ENCODE assay signal across 13 cellular contexts in the genomic region with DNA sequence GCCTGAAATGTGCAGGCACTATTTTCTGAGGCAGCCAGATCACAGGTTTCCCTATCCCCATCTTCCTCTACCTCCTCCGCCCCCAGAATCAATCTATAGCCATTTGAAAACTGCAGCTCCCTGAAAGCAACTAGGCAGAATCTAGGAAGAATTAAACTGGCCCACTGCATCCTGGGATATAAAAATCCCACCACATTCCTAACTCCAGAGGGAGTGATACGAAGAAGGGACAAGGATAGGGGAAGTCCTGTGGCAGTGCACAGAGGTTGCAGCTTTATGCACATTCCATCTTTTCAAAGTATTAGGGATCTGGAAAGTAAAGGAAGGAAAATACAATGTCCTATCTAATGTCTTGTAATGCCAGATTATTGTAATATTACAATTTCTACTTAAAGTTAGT. TPM values are rescaled to one million over a fixed set of nuclear protein-coding genes. Genes with fewer than 3 reads are reported as not detected.
DNase-seq lines count a peak whose midpoint lies in the region; ATAC-seq and TF ChIP-seq lines count a peak whose summit lies in the region.
"Had no signal": no experiment of that assay in that cellular context is flagged by ENCODE, and none has a peak within 500 bp of the region (broad histone marks: within the 10 kb centered on the region; RNA-seq: fewer than 3 reads in every experiment).

No MANE protein-coding gene starts in this region.

- H3K27ac ChIP-seq in RWPE2 (ENCODE audit: poor library complexity, severe bottlenecking): no peak overlapping the region
- H3K27ac ChIP-seq: KMS-11 had no signal

- no peaks in the 10 kb centered on the region for H3K36me3 ChIP-seq in H7 (replicated peaks; ENCODE audit: control insufficient read depth, insufficient read depth, low read length)
- no peaks in the 10 kb centered on the region for H3K36me3 ChIP-seq in RWPE2 (ENCODE audit: low read depth)

- ATAC-seq in RWPE2 (ENCODE audit: low read depth): no peak; the same call in 2 of the 3 replicates

- H3K27me3 ChIP-seq in H7 (ENCODE audit: control insufficient read depth, insufficient read depth, low read length) (no peaks in the 10 kb centered on the region), RWPE2 (ENCODE audit: insufficient read depth, poor library complexity, severe bottlenecking) (no peaks in the 10 kb centered on the region)

- peak; percentile 27 for TF ChIP-seq CTCF in RWPE2 (IDR thresholded peaks at IDR 0.05; ENCODE audit: poor library complexity, severe bottlenecking)
- peak; percentile 47 for TF ChIP-seq CTCF in fibroblast of villous mesenchyme (IDR thresholded peaks at IDR 0.05; ENCODE audit: insufficient read depth, low read depth, low read length)

- H3K4me1 ChIP-seq in RWPE2 (ENCODE audit: insufficient read depth, poor library complexity, severe bottlenecking): peaks cover 6% of the 10 kb centered on the region

- no peaks in the 10 kb centered on the region for H3K9me3 ChIP-seq in RWPE2 (ENCODE audit: severe bottlenecking)

- DNase-seq in H7 (peak; percentile 44), RWPE2 (ENCODE audit: low spot score) (no peak), fibroblast of villous mesenchyme (ENCODE audit: low read depth) (peak; percentile 35), renal cortical epithelial cell (ENCODE audit: low read depth) (peak; percentile 22), AG08396 (ENCODE audit: low spot score) (no peak), activated gamma-delta T cell treated with Interleukin-2 at 50 U/mL for 16 hours (no peak), NCI-H526 treated with DMSO at 0.1 percent for 48 hours (lab: John Stamatoyannopoulos, UW) (no peak), NCI-H146 treated with DMSO at 0.1 percent for 48 hours (lab: John Stamatoyannopoulos, UW; ENCODE audit: unreplicated experiment) (no peak)
- DNase-seq: activated CD8-positive, alpha-beta memory T cell treated with anti-CD3 and anti-CD28 coated beads, Interleukin-2, amount 50 U/mL, for 48 hours; DMS79 treated with DMSO at 0.1 percent for 48 hours; foreskin melanocyte; small intestine had no signal

- H3K4me3 ChIP-seq in H7 (ENCODE audit: insufficient read depth, low read depth, low read length) (no peak overlapping the region), RWPE2 (ENCODE audit: severe bottlenecking) (no peak overlapping the region), fibroblast of villous mesenchyme (ENCODE audit: low read depth, low read length) (no peak overlapping the region)

RNA-seq across cellular contexts. Expression of gene HERC3, which starts 18.3 kb away (rescaled TPM):
- 2.0 and 3.0 TPM in 2 replicates for total RNA-seq in H7 (2014; rRNA removed; shearing (Covaris generic))
- total RNA-seq in fibroblast of villous mesenchyme (22.2 and 28.5 TPM in 2 replicates), renal cortical epithelial cell (9.0 and 22.0 TPM in 2 replicates)

RNA-seq across cellular contexts. Expression of gene PYURF, which starts 50.4 kb away (rescaled TPM):
- 67.6 and 69.3 TPM in 2 replicates for total RNA-seq in H7 (2014; rRNA removed; shearing (Covaris generic))
- 91.1 and 91.8 TPM in 2 replicates for total RNA-seq in fibroblast of villous mesenchyme
- total RNA-seq in renal cortical epithelial cell: 23.3 and 44.2 TPM in 2 replicates

Comparison
In these comparisons a context has a peak if more than half of its experiments do, and no peak if none do; other contexts are left out.
1. DNase-seq: peak in H7 (single experiment), fibroblast of villous mesenchyme (single experiment) and renal cortical epithelial cell (single experiment); none in RWPE2 (single experiment), AG08396 (single experiment), activated gamma-delta T cell treated with Interleukin-2 at 50 U/mL for 16 hours (single experiment), NCI-H526 treated with DMSO at 0.1 percent for 48 hours (single experiment) and NCI-H146 treated with DMSO at 0.1 percent for 48 hours (single experiment).